9 cellular contexts compared by ENCODE assay signal in the genomic region with DNA sequence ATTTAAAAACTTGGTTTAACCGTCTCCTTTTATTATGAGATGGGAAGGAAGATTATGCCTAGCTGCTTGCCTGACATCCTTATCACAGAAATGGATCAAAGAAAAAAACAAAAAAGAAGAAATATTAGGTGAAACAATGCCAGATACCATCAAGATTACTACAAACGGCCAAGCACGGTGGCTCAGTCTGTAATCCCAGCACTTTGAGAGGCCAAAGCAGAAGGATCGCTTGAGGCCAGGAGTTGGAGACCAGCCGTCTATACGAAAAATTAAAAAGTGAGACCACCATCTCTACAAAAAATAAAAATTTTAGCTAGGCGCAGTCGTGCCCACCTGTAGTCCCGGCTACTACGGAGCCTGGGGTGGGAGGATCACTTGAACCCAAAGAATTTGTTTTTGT. TPM values are rescaled to one million over a fixed set of nuclear protein-coding genes. Genes with fewer than 3 reads are reported as not detected.
DNase-seq lines count a peak whose midpoint lies in the region; ATAC-seq, FAIRE-seq and TF ChIP-seq lines count a peak whose summit lies in the region.
"Had no signal": no experiment of that assay in that cellular context is flagged by ENCODE, and none has a peak within 500 bp of the region (broad histone marks: within the 10 kb centered on the region; RNA-seq: fewer than 3 reads in every experiment).

No MANE protein-coding gene starts in this region.

- CTCF ChIA-PET in OCI-LY7 (lab: Charles Lee; ENCODE audit: unreplicated experiment) = no interaction called here

- H3K4me2 ChIP-seq in DND-41 (ENCODE audit: insufficient read depth, low read length) (peak overlapping the region; percentile 68), OCI-LY7 (ENCODE audit: low read length) (peak overlapping the region; percentile 98)

- H2AFZ ChIP-seq in DND-41 (ENCODE audit: low read depth, low read length) (no peak overlapping the region), OCI-LY7 (ENCODE audit: low read length) (no peak overlapping the region)

- no peaks in the 10 kb centered on the region for H3K27me3 Mint-ChIP-seq in endodermal cell (ENCODE audit: insufficient read depth)

- no peak for ATAC-seq in DND-41 (ENCODE audit: insufficient read depth, low read depth)
- ATAC-seq in GM21515 (IDR thresholded peaks at IDR 0.05; ENCODE audit: unreplicated experiment) = no peak

- peak overlapping the region; percentile 95 for H3K4me3 Mint-ChIP-seq in endodermal cell

- peaks cover 51% of the 10 kb centered on the region for H3K4me1 ChIP-seq in DND-41 (ENCODE audit: insufficient read depth, low read length)
- peaks cover 49% of the 10 kb centered on the region for H3K4me1 ChIP-seq in OCI-LY7 (ENCODE audit: insufficient read depth, low read length, poor library complexity, severe bottlenecking)
- no peaks in the 10 kb centered on the region for H3K4me1 ChIP-seq in endodermal cell (ENCODE audit: control insufficient read depth, insufficient read depth, low read length)
- no peaks in the 10 kb centered on the region for H3K4me1 ChIP-seq in prostate gland (replicated peaks)

- peaks cover 43% of the 10 kb centered on the region for H3K4me1 Mint-ChIP-seq in endodermal cell

- H4K20me1 ChIP-seq in DND-41 (ENCODE audit: insufficient read depth, low read length) = peaks cover 43% of the 10 kb centered on the region; the same call in 1 of the 2 replicates
- peaks cover 31% of the 10 kb centered on the region for H4K20me1 ChIP-seq in OCI-LY7 (ENCODE audit: insufficient read depth, low read length)

- WGBS in endodermal cell (ENCODE audit: insufficient coverage in 1 of 2, insufficient read length in 1 of 2), 2 experiments = 60 to 74% methylated on average over 1 to 10 of the region's 10 CpGs
- 31% methylated on average over 10 of the region's 10 CpGs for WGBS in prostate gland

- H3K36me3 ChIP-seq in DND-41 (ENCODE audit: insufficient read depth, low read length) (peaks cover 6% of the 10 kb centered on the region), OCI-LY7 (ENCODE audit: insufficient read depth, low read length) (peaks cover 8% of the 10 kb centered on the region), endodermal cell (ENCODE audit: control insufficient read depth, insufficient read depth, low read length) (peaks cover 11% of the 10 kb centered on the region), prostate gland (no peaks in the 10 kb centered on the region)

- H3K27ac ChIP-seq in DND-41 (ENCODE audit: low read length) = peak overlapping the region; percentile 93
- H3K27ac ChIP-seq in OCI-LY7 (ENCODE audit: low read depth, low read length, poor library complexity, severe bottlenecking) = no peak overlapping the region
- no peak overlapping the region for H3K27ac ChIP-seq in endodermal cell (ENCODE audit: low read depth, low read length)
- H3K27ac ChIP-seq in prostate gland = peak overlapping the region; percentile 8 to 95

- H3K9ac ChIP-seq in DND-41 (ENCODE audit: low read depth, low read length) (peak overlapping the region; percentile 90), endodermal cell (ENCODE audit: extremely low read depth, low read length, poor library complexity, severe bottlenecking) (peak overlapping the region; percentile 81)

- intact Hi-C loops in OCI-LY7 (cut with micrococcal nuclease; ENCODE audit: unreplicated experiment) (loop anchor here (5.0 kb wide), 1 partner anchor 200 kb away; no protein-coding TSS in a partner anchor), prostate gland (cut with DNase I) (loop anchor here (2.0 kb wide), 1 partner anchor 53 kb away; the partner anchor contains the start of gene OCIAD1)

- H3K27me3 ChIP-seq in DND-41 (ENCODE audit: insufficient read depth, low read length, poor library complexity) (no peaks in the 10 kb centered on the region), endodermal cell (ENCODE audit: control insufficient read depth, insufficient read depth, low read length, poor library complexity, severe bottlenecking) (no peaks in the 10 kb centered on the region), prostate gland (replicated peaks; ENCODE audit: insufficient read depth) (no peaks in the 10 kb centered on the region)

- POLR2A ChIA-PET in OCI-LY7 (lab: Charles Lee) = no interaction called here

- TF ChIP-seq CTCF in DND-41 (IDR thresholded peaks at IDR 0.05; ENCODE audit: borderline replicate concordance, extremely low read depth, low read length, poor library complexity, severe bottlenecking) (no peak), OCI-LY7 (conservative IDR thresholded peaks at IDR 0.05; ENCODE audit: low read length) (no peak), endodermal cell (conservative IDR thresholded peaks at IDR 0.05) (no peak), prostate gland (IDR thresholded peaks at IDR 0.05) (no peak)

- peak overlapping the region; percentile 74 for H3K27ac Mint-ChIP-seq in endodermal cell

- BruUV-seq in OCI-LY7 (replicated peaks; lab: Mats Ljungman, UMichigan) = no TSS peak

- TF ChIP-seq POLR2A in prostate gland (IDR thresholded peaks at IDR 0.05) = no peak

- H3K79me2 ChIP-seq in DND-41 (ENCODE audit: insufficient read depth, low read length) = peaks cover 75% of the 10 kb centered on the region
- peaks cover 66% of the 10 kb centered on the region for H3K79me2 ChIP-seq in OCI-LY7 (ENCODE audit: insufficient read depth, low read depth, low read length)

- peak; percentile 20 for DNase-seq in DND-41
- no peak for DNase-seq in OCI-LY7 (ENCODE audit: low spot score)
- DNase-seq in endodermal cell = no peak
- DNase-seq in prostate gland (ENCODE audit: low spot score) = no peak
- no peak for DNase-seq in germinal center (ENCODE audit: low spot score)
- no peak for DNase-seq in GM19239 (ENCODE audit: insufficient read length, low spot score)
- no peak for DNase-seq in NCI-H2196 treated with DMSO at 0.1 percent for 48 hours (lab: John Stamatoyannopoulos, UW; ENCODE audit: unreplicated experiment)
- DNase-seq: NCI-H1048 had no signal

- H3K36me3 Mint-ChIP-seq in endodermal cell (ENCODE audit: low read depth) = peaks cover 2% of the 10 kb centered on the region

- H3K9me2 ChIP-seq in OCI-LY7 (ENCODE audit: insufficient read depth, low read length) = no peaks in the 10 kb centered on the region

- H3K4me3 ChIP-seq in DND-41 (ENCODE audit: low read depth in 1 of 2, low read length in 2 of 2) (peak overlapping the region; percentile 58 to 69), OCI-LY7 (ENCODE audit: low read depth, low read length, poor library complexity, severe bottlenecking) (peak overlapping the region; percentile 83), endodermal cell (ENCODE audit: low read length) (peak overlapping the region; percentile 98), prostate gland (peak overlapping the region in 1 of 2 donors; percentile 98)

- FAIRE-seq in GM19239 (lab: Jason Lieb, UNC) = no peak

- H3K9me3 Mint-ChIP-seq in endodermal cell = no peaks in the 10 kb centered on the region

- H3K9me3 ChIP-seq in DND-41 (ENCODE audit: insufficient read depth, low read length, severe bottlenecking) = no peaks in the 10 kb centered on the region
- no peaks in the 10 kb centered on the region for H3K9me3 ChIP-seq in OCI-LY7 (ENCODE audit: low read length)
- no peaks in the 10 kb centered on the region for H3K9me3 ChIP-seq in endodermal cell (ENCODE audit: control insufficient read depth, low read length)
- no peaks in the 10 kb centered on the region for H3K9me3 ChIP-seq in prostate gland

RNA-seq across cellular contexts. Expression of gene FRYL, which starts 2.3 kb away (rescaled TPM):
- 85.4 and 91.9 TPM in 2 replicates for total RNA-seq in OCI-LY7 (2014; rRNA removed; shearing (Covaris generic))
- total RNA-seq in OCI-LY7 (2022) (88.1 and 88.5 TPM in 2 replicates), endodermal cell (10 to 100 TPM; 56.5 to 62.6 TPM), prostate gland (10 to 100 TPM; 40.0 to 47.6 TPM)
- 33.2 TPM for polyA plus RNA-seq in endodermal cell (2013, experiment 1 of 2)
- polyA plus RNA-seq in endodermal cell (2013, experiment 2 of 2) = 34.4 TPM

RNA-seq across cellular contexts. Expression of gene OCIAD1, which starts 53.1 kb away (rescaled TPM):
- 50.4 and 76.1 TPM in 2 replicates for total RNA-seq in OCI-LY7 (2014; rRNA removed; shearing (Covaris generic))
- total RNA-seq in OCI-LY7 (2022) = 136 and 143 TPM in 2 replicates
- 100 to 1,000 TPM; 148 to 152 TPM for total RNA-seq in endodermal cell
- polyA plus RNA-seq in endodermal cell (2013, experiment 1 of 2) = 137 TPM
- polyA plus RNA-seq in endodermal cell (2013, experiment 2 of 2) = 127 TPM
- total RNA-seq in prostate gland = 100 to 1,000 TPM; 114 to 176 TPM

Comparison
In these comparisons a context has a peak if more than half of its experiments do, and no peak if none do; other contexts are left out.
1. H3K27ac ChIP-seq: peak in DND-41 (single experiment) and prostate gland (2 of 2); none in OCI-LY7 (single experiment) and endodermal cell (single experiment).